ENCODE assay signal across 1 cellular context in genomic region chr4:15402146-15402545, GRCh38.
TF ChIP-seq lines count a peak whose summit lies in the region.

No MANE protein-coding gene starts in this region.

TF ChIP-seq in SK-N-SH treated with all-trans-retinoic acid at 6 μM for 48 hours, 23 proteins besides CTCF, POLR2A, EP300 and RAD21 (continued from another document):
- no peak for TF ChIP-seq ZNF565 (CRISPR knock-in tag; conservative IDR thresholded peaks at IDR 0.05; ENCODE audit: low read depth)
- no peak for TF ChIP-seq PATZ1 (CRISPR knock-in tag; IDR thresholded peaks at IDR 0.05; ENCODE audit: borderline replicate concordance)
- TF ChIP-seq OSR1 (CRISPR knock-in tag; IDR thresholded peaks at IDR 0.05): no peak
- TF ChIP-seq TSHZ2 (CRISPR knock-in tag; IDR thresholded peaks at IDR 0.05): no peak
- TF ChIP-seq ZNF70 (CRISPR knock-in tag; IDR thresholded peaks at IDR 0.05): no peak
- TF ChIP-seq PPARA (CRISPR knock-in tag; IDR thresholded peaks at IDR 0.05; ENCODE audit: borderline replicate concordance): no peak
- TF ChIP-seq ISL1 (CRISPR knock-in tag; IDR thresholded peaks at IDR 0.05): no peak
- TF ChIP-seq ARNTL (CRISPR knock-in tag; IDR thresholded peaks at IDR 0.05; ENCODE audit: borderline replicate concordance, low read depth): no peak
- no peak for TF ChIP-seq ZC3H10 (CRISPR knock-in tag; IDR thresholded peaks at IDR 0.05)
